ENCODE assay signal across 8 cellular contexts in genomic region chr17:32783602-32784001, GRCh38.
A peak's percentile ranks its signal among the peaks of the same experiment; 100 is the strongest.
DNase-seq lines count a peak whose midpoint lies in the region; ATAC-seq, FAIRE-seq and TF ChIP-seq lines count a peak whose summit lies in the region.

No MANE protein-coding gene starts in this region.

- in situ Hi-C loops in G401 (cut with HindIII; ENCODE audit: low sequenced_read_pairs), result no loop called here

- no peaks in the 10 kb centered on the region for H3K9me3 ChIP-seq in mucosa of descending colon

- intact Hi-C loops in mucosa of descending colon (cut with DNase I, micrococcal nuclease), result loop anchor here in 1 of 2 donors (5.0 kb wide), 1 partner anchor 94 kb away; the partner anchor contains the start of gene MYO1D

- peak; percentile 89 for FAIRE-seq in endometrium (lab: Jason Lieb, UNC)

- peak; percentile 22 for TF ChIP-seq CTCF in mucosa of descending colon (IDR thresholded peaks at IDR 0.05)

- TF ChIP-seq POLR2A in GM18505 (IDR thresholded peaks at IDR 0.05; ENCODE audit: borderline replicate concordance, extremely low read depth, insufficient read depth, insufficient read length), result no peak

- H3K36me3 ChIP-seq in mucosa of descending colon (ENCODE audit: low read depth), result no peaks in the 10 kb centered on the region

- peaks cover 5% of the 10 kb centered on the region for H3K4me1 ChIP-seq in mucosa of descending colon (ENCODE audit: low read depth)

- DNase-seq in G401 (ENCODE audit: low spot score) (peak; percentile 73), M059J (ENCODE audit: low read depth) (peak; percentile 36), RPMI7951 (ENCODE audit: low read depth) (peak; percentile 55), mucosa of descending colon (no peak)

- peak; percentile 97 for ATAC-seq in mucosa of descending colon
- ATAC-seq in GM18505 (IDR thresholded peaks at IDR 0.05; ENCODE audit: unreplicated experiment), result no peak
- ATAC-seq in HG03342 (IDR thresholded peaks at IDR 0.05; ENCODE audit: unreplicated experiment), result no peak
- no peak for ATAC-seq in GM18868 (IDR thresholded peaks at IDR 0.05; ENCODE audit: unreplicated experiment)

- H3K4me3 ChIP-seq in mucosa of descending colon, result no peak overlapping the region

Comparison
In these comparisons a context has a peak if more than half of its experiments do, and no peak if none do; other contexts are left out.
1. DNase-seq: peak in G401 (single experiment), M059J (single experiment) and RPMI7951 (single experiment); none in mucosa of descending colon (0 of 3).